ENCODE assay signal across 23 cellular contexts in genomic region chr3:4950351-4950784, GRCh38. TPM values are rescaled to one million over a fixed set of nuclear protein-coding genes. Genes with fewer than 3 reads are reported as not detected.
DNase-seq lines count a peak whose midpoint lies in the region; ATAC-seq and TF ChIP-seq lines count a peak whose summit lies in the region.
"Had no signal": no experiment of that assay in that cellular context is flagged by ENCODE, and none has a peak within 500 bp of the region (broad histone marks: within the 10 kb centered on the region; RNA-seq: fewer than 3 reads in every experiment).

No MANE protein-coding gene starts in this region.

- no peak for DNase-seq in activated naive CD8-positive, alpha-beta T cell treated with anti-CD3 and anti-CD28 coated beads, Interleukin-2, amount 50 U/mL, for 24 hours
- peak; percentile 64 for DNase-seq in SKM-1 (lab: John Stamatoyannopoulos, UW; ENCODE audit: unreplicated experiment)
- DNase-seq in right cardiac atrium: peak in 2 of 3 donors; percentile 31 to 65
- DNase-seq in aorta: no peak
- DNase-seq in GM23338 (ENCODE audit: low spot score): no peak
- no peak for DNase-seq in DMS153 treated with DMSO at 0.1 percent for 48 hours (lab: John Stamatoyannopoulos, UW; ENCODE audit: unreplicated experiment)
- DNase-seq in stimulated activated naive CD8-positive, alpha-beta T cell treated with anti-CD3 and anti-CD28 coated beads, Interleukin-15, amount 100 ng/mL, for 72 hours: no peak
- DNase-seq: activated CD4-positive, CD25-positive, alpha-beta regulatory T cell; activated CD8-positive, alpha-beta T cell treated with anti-CD3 and anti-CD28 coated beads for 36 hours; activated naive CD4-positive, alpha-beta T cell; C1 segment of cervical spinal cord; effector memory CD8-positive, alpha-beta T cell; esophagus squamous epithelium; GDM1; NCI-H146; PC-9; stimulated activated CD4-positive, alpha-beta T cell treated with anti-CD3 and anti-CD28 coated beads, Interleukin-2, amount 100 ng/mL, for 48 hours had no signal

- H2AFZ ChIP-seq in GM23338: no peak overlapping the region
- H2AFZ ChIP-seq: PC-9 had no signal

- no peak overlapping the region for H3K4me3 Mint-ChIP-seq in activated naive CD8-positive, alpha-beta T cell
- H3K4me3 Mint-ChIP-seq in activated naive CD8-positive, alpha-beta T cell treated with anti-CD3 and anti-CD28 coated beads, Interleukin-2, amount 50 U/mL, for 24 hours: no peak overlapping the region
- no peak overlapping the region for H3K4me3 Mint-ChIP-seq in GM23338
- no peak overlapping the region for H3K4me3 Mint-ChIP-seq in stimulated activated naive CD8-positive, alpha-beta T cell treated with anti-CD3 and anti-CD28 coated beads, Interleukin-15, amount 100 ng/mL, for 72 hours
- H3K4me3 Mint-ChIP-seq: activated CD8-positive, alpha-beta T cell treated with anti-CD3 and anti-CD28 coated beads for 36 hours; effector memory CD8-positive, alpha-beta T cell; stimulated activated naive CD8-positive, alpha-beta T cell treated with anti-CD3 and anti-CD28 coated beads, Interleukin-15, Interleukin-2, amounts not matched to agents 100 ng/mL and 50 ng/mL, for 24 hours; type B pancreatic cell had no signal

- no peaks in the 10 kb centered on the region for H3K79me2 ChIP-seq in GM23338 (replicated peaks; ENCODE audit: insufficient read depth)

- H3K9me2 ChIP-seq in GM23338 (ENCODE audit: insufficient read depth): peaks cover 7% of the 10 kb centered on the region; the same call in 1 of the 2 replicates

- H3K4me2 ChIP-seq in GM23338: no peak overlapping the region
- H3K4me2 ChIP-seq: PC-9, smooth muscle cell had no signal

- peak overlapping the region; percentile 16 for H3K27ac Mint-ChIP-seq in activated naive CD8-positive, alpha-beta T cell
- no peak overlapping the region for H3K27ac Mint-ChIP-seq in activated naive CD8-positive, alpha-beta T cell treated with anti-CD3 and anti-CD28 coated beads, Interleukin-2, amount 50 U/mL, for 24 hours
- no peak overlapping the region for H3K27ac Mint-ChIP-seq in GM23338
- H3K27ac Mint-ChIP-seq in stimulated activated naive CD8-positive, alpha-beta T cell treated with anti-CD3 and anti-CD28 coated beads, Interleukin-15, amount 100 ng/mL, for 72 hours: no peak overlapping the region
- H3K27ac Mint-ChIP-seq: activated CD8-positive, alpha-beta T cell treated with anti-CD3 and anti-CD28 coated beads for 36 hours; stimulated activated naive CD8-positive, alpha-beta T cell treated with anti-CD3 and anti-CD28 coated beads, Interleukin-15, Interleukin-2, amounts not matched to agents 100 ng/mL and 50 ng/mL, for 24 hours; type B pancreatic cell had no signal

- intact Hi-C loops in right cardiac atrium (cut with DNase I): loop anchor here in 1 of 4 donors (10.0 kb wide), 1 partner anchor 46 kb away; no protein-coding TSS in a partner anchor
- intact Hi-C loops in aorta (cut with DNase I): no loop called here

- no peaks in the 10 kb centered on the region for H3K9me3 Mint-ChIP-seq in activated naive CD8-positive, alpha-beta T cell (ENCODE audit: low read depth)
- H3K9me3 Mint-ChIP-seq in activated naive CD8-positive, alpha-beta T cell treated with anti-CD3 and anti-CD28 coated beads, Interleukin-2, amount 50 U/mL, for 24 hours: no peaks in the 10 kb centered on the region
- H3K9me3 Mint-ChIP-seq in GM23338: no peaks in the 10 kb centered on the region
- H3K9me3 Mint-ChIP-seq in stimulated activated naive CD8-positive, alpha-beta T cell treated with anti-CD3 and anti-CD28 coated beads, Interleukin-15, amount 100 ng/mL, for 72 hours: no peaks in the 10 kb centered on the region
- H3K9me3 Mint-ChIP-seq: activated CD8-positive, alpha-beta T cell treated with anti-CD3 and anti-CD28 coated beads for 36 hours; effector memory CD8-positive, alpha-beta T cell; stimulated activated naive CD8-positive, alpha-beta T cell treated with anti-CD3 and anti-CD28 coated beads, Interleukin-15, Interleukin-2, amounts not matched to agents 100 ng/mL and 50 ng/mL, for 24 hours; type B pancreatic cell had no signal

- H3K4me1 ChIP-seq in right cardiac atrium (ENCODE audit: control insufficient read depth, insufficient read depth, low read length) (no peaks in the 10 kb centered on the region), aorta (ENCODE audit: control insufficient read depth in 1 of 2, insufficient read depth in 2 of 2, low read length in 2 of 2) (peaks cover 0 to 4% of the 10 kb centered on the region in 2 donors), GM23338 (ENCODE audit: insufficient read depth) (no peaks in the 10 kb centered on the region; the same call in 1 of the 2 replicates)

- H4K20me1 ChIP-seq in GM23338 (replicated peaks; ENCODE audit: insufficient read depth): no peaks in the 10 kb centered on the region

- H3K27ac ChIP-seq in right cardiac atrium (ENCODE audit: low read length) (no peak overlapping the region), aorta (ENCODE audit: low read depth in 1 of 2, low read length in 2 of 2) (no peak overlapping the region), GM23338 (ENCODE audit: low read depth) (no peak overlapping the region)
- H3K27ac ChIP-seq: ascending aorta, esophagus squamous epithelium, PC-9 had no signal

- no peaks in the 10 kb centered on the region for H3F3A ChIP-seq in GM23338 (replicated peaks; ENCODE audit: low read depth)

- no peaks in the 10 kb centered on the region for H3K27me3 Mint-ChIP-seq in activated naive CD8-positive, alpha-beta T cell
- no peaks in the 10 kb centered on the region for H3K27me3 Mint-ChIP-seq in activated naive CD8-positive, alpha-beta T cell treated with anti-CD3 and anti-CD28 coated beads, Interleukin-2, amount 50 U/mL, for 24 hours
- H3K27me3 Mint-ChIP-seq in GM23338 (ENCODE audit: insufficient read depth, low read depth, poor library complexity): no peaks in the 10 kb centered on the region
- H3K27me3 Mint-ChIP-seq in stimulated activated naive CD8-positive, alpha-beta T cell treated with anti-CD3 and anti-CD28 coated beads, Interleukin-15, amount 100 ng/mL, for 72 hours: no peaks in the 10 kb centered on the region
- H3K27me3 Mint-ChIP-seq: activated CD8-positive, alpha-beta T cell treated with anti-CD3 and anti-CD28 coated beads for 36 hours; effector memory CD8-positive, alpha-beta T cell; stimulated activated naive CD8-positive, alpha-beta T cell treated with anti-CD3 and anti-CD28 coated beads, Interleukin-15, Interleukin-2, amounts not matched to agents 100 ng/mL and 50 ng/mL, for 24 hours; type B pancreatic cell had no signal

- H3K36me3 ChIP-seq in aorta (ENCODE audit: control insufficient read depth in 1 of 2, insufficient read depth in 2 of 2, low read length in 1 of 2): no peaks in the 10 kb centered on the region
- H3K36me3 ChIP-seq in GM23338 (ENCODE audit: insufficient read depth): no peaks in the 10 kb centered on the region
- H3K36me3 ChIP-seq: ascending aorta, esophagus squamous epithelium had no signal

- H3K27me3 ChIP-seq in right cardiac atrium (ENCODE audit: control insufficient read depth, insufficient read depth): no peaks in the 10 kb centered on the region
- no peaks in the 10 kb centered on the region for H3K27me3 ChIP-seq in aorta (ENCODE audit: control insufficient read depth in 1 of 2, insufficient read depth in 2 of 2, low read length in 1 of 2)
- no peaks in the 10 kb centered on the region for H3K27me3 ChIP-seq in GM23338 (ENCODE audit: insufficient read depth)
- H3K27me3 ChIP-seq: ascending aorta, esophagus squamous epithelium had no signal

- no peak for TF ChIP-seq CTCF in GM23338 (conservative IDR thresholded peaks at IDR 0.05; ENCODE audit: low read depth in 2 of 2)

- H3K4me1 Mint-ChIP-seq in activated naive CD8-positive, alpha-beta T cell (ENCODE audit: low read depth): no peaks in the 10 kb centered on the region
- H3K4me1 Mint-ChIP-seq in activated naive CD8-positive, alpha-beta T cell treated with anti-CD3 and anti-CD28 coated beads, Interleukin-2, amount 50 U/mL, for 24 hours: peaks cover 10% of the 10 kb centered on the region
- H3K4me1 Mint-ChIP-seq in GM23338: peaks cover 5% of the 10 kb centered on the region; the same call in 2 of the 3 replicates
- H3K4me1 Mint-ChIP-seq in stimulated activated naive CD8-positive, alpha-beta T cell treated with anti-CD3 and anti-CD28 coated beads, Interleukin-15, amount 100 ng/mL, for 72 hours: no peaks in the 10 kb centered on the region

- no peaks in the 10 kb centered on the region for H3K9me3 ChIP-seq in right cardiac atrium (ENCODE audit: control insufficient read depth, low read length)
- no peaks in the 10 kb centered on the region for H3K9me3 ChIP-seq in aorta (ENCODE audit: control insufficient read depth, low read length)
- H3K9me3 ChIP-seq: ascending aorta, esophagus squamous epithelium had no signal

- no peaks in the 10 kb centered on the region for H3K36me3 Mint-ChIP-seq in activated naive CD8-positive, alpha-beta T cell
- no peaks in the 10 kb centered on the region for H3K36me3 Mint-ChIP-seq in activated naive CD8-positive, alpha-beta T cell treated with anti-CD3 and anti-CD28 coated beads, Interleukin-2, amount 50 U/mL, for 24 hours (ENCODE audit: low read depth)
- no peaks in the 10 kb centered on the region for H3K36me3 Mint-ChIP-seq in GM23338 (ENCODE audit: low read depth)
- H3K36me3 Mint-ChIP-seq: type B pancreatic cell had no signal

- no peak overlapping the region for H3K4me3 ChIP-seq in right cardiac atrium (ENCODE audit: low read length)
- H3K4me3 ChIP-seq in aorta (ENCODE audit: low read length in 2 of 2): no peak overlapping the region
- no peak overlapping the region for H3K4me3 ChIP-seq in GM23338
- H3K4me3 ChIP-seq: ascending aorta, esophagus squamous epithelium, PC-9, smooth muscle cell had no signal

- ATAC-seq in activated naive CD8-positive, alpha-beta T cell treated with anti-CD3 and anti-CD28 coated beads, Interleukin-2, amount 50 U/mL, for 24 hours: no peak
- peak; percentile 76 to 78 for ATAC-seq in right cardiac atrium
- ATAC-seq in aorta (ENCODE audit: low FRiP score): peak; percentile 72
- ATAC-seq in GM23338: no peak
- no peak for ATAC-seq in stimulated activated naive CD8-positive, alpha-beta T cell treated with anti-CD3 and anti-CD28 coated beads, Interleukin-15, amount 100 ng/mL, for 72 hours
- ATAC-seq: activated CD8-positive, alpha-beta T cell treated with anti-CD3 and anti-CD28 coated beads for 36 hours; effector memory CD8-positive, alpha-beta T cell had no signal

- WGBS in right cardiac atrium: 71% methylated on average over 4 of the region's 4 CpGs
- WGBS in aorta, 2 donors: 78 to 80% methylated on average over 4 of the region's 4 CpGs

TF ChIP-seq in GM23338, 12 proteins besides CTCF, POLR2A, EP300 and RAD21:
- no peak for TF ChIP-seq POLR2AphosphoS5 (IDR thresholded peaks at IDR 0.05; ENCODE audit: low read depth)

RNA-seq across cellular contexts. Expression of gene BHLHE40, which starts 28.9 kb away (rescaled TPM):
- total RNA-seq in right cardiac atrium: 10 to 100 TPM; 33.6 to 65.9 (median 39.2) TPM
- polyA plus RNA-seq in right cardiac atrium: 22.9 TPM
- 100 to 1,000 TPM in 1 of 2 donors, 10 to 100 TPM in 1; 90.1 to 181 TPM for total RNA-seq in aorta
- 10 to 100 TPM; 15.2 to 35.6 TPM for polyA plus RNA-seq in aorta
- 1.7 and 2.2 TPM in 2 replicates for total RNA-seq in GM23338 (2014; rRNA removed; shearing (Covaris generic))
- 1.7 and 2.0 TPM in 2 replicates for polyA plus RNA-seq in GM23338 (2016; fragmentation: Nextera tagmentation; extraction: Ambion mirVana)
- polyA plus RNA-seq: neural cell had no signal

Comparison
In these comparisons a context has a peak if more than half of its experiments do, and no peak if none do; other contexts are left out.
1. ATAC-seq: peak in right cardiac atrium (2 of 2) and aorta (single experiment); none in activated naive CD8-positive, alpha-beta T cell treated with anti-CD3 and anti-CD28 coated beads, Interleukin-2, amount 50 U/mL, for 24 hours (single experiment), GM23338 (single experiment) and stimulated activated naive CD8-positive, alpha-beta T cell treated with anti-CD3 and anti-CD28 coated beads, Interleukin-15, amount 100 ng/mL, for 72 hours (single experiment).
2. DNase-seq: peak in SKM-1 (single experiment) and right cardiac atrium (2 of 3); none in activated naive CD8-positive, alpha-beta T cell treated with anti-CD3 and anti-CD28 coated beads, Interleukin-2, amount 50 U/mL, for 24 hours (single experiment), aorta (0 of 2), GM23338 (single experiment), DMS153 treated with DMSO at 0.1 percent for 48 hours (single experiment) and stimulated activated naive CD8-positive, alpha-beta T cell treated with anti-CD3 and anti-CD28 coated beads, Interleukin-15, amount 100 ng/mL, for 72 hours (0 of 2).
3. RNA of gene BHLHE40, which starts 28.9 kb away (total RNA-seq): 90.1 to 181 TPM in aorta and 33.6 to 65.9 TPM in right cardiac atrium; 1.7 to 2.2 TPM in GM23338; every median in the first group is over 10 times any median in the second.